In the genomic region with DNA sequence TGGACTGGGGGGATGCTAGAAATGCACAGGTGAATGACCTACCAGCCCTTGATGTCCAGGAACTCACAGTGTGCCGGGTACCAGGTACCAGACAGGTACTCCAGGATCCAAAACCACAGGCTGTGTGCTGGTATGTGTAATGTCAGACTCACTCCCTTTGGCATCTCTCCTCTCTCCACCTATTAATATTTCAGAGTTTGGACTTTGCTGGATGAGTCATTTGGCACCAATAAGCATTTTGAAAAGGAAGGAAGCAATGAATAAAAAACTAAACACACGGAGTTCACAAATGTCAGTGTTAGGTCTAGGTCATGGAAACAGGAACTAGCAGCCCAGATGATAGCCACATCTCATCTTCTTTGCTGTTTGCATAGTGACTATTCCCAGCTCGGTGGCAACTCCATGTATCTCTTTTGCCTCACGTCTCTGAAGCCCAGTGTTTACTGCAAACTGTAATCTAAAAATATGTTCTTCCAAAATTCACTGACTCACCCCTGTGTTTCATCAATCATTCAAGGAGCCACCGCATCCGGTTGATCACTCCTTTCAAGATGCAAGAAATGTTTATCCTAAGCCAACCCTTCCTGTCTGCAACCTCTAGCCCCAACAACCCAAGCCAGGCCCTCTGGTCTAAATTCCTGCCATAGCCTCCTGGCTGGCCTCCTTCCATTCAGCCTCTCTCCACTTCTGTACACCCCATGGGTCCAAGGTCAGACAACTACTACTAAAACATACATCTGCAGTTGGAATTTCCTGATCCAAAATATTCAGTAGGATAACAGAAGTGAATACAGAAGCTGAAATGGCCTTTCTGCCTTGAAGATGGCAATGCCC, we compare ENCODE assay signal across 8 cellular contexts. TPM values are rescaled to one million over a fixed set of nuclear protein-coding genes. Genes with fewer than 3 reads are reported as not detected.
DNase-seq lines count a peak whose midpoint lies in the region; ATAC-seq and TF ChIP-seq lines count a peak whose summit lies in the region.

No MANE protein-coding gene starts in this region.

- CTCF ChIA-PET in CD8-positive, alpha-beta memory T cell (lab: Charles Lee) = no interaction called here

- H2AK5ac ChIP-seq in H9 (ENCODE audit: insufficient read length, low read length) = no peak overlapping the region

- H2BK120ac ChIP-seq in H9 (ENCODE audit: low read depth, low read length, poor library complexity, severe bottlenecking) = no peak overlapping the region

- no peak overlapping the region for H3K4ac ChIP-seq in H9 (ENCODE audit: low read depth, low read length)

- 58 to 67% methylated on average over 6 of the region's 6 CpGs for WGBS in thyroid gland, 2 donors
- WGBS in H9 (ENCODE audit: extremely low coverage, insufficient read length, low lambda C conversion rate) = no CpG with 5 or more reads among the region's 6 CpGs

- H3K14ac ChIP-seq in H9 (ENCODE audit: insufficient read depth, low read length) = no peak overlapping the region

- H3K4me3 ChIP-seq in CD8-positive, alpha-beta memory T cell (ENCODE audit: low read length) = no peak overlapping the region
- no peak overlapping the region for H3K4me3 ChIP-seq in MG63
- H3K4me3 ChIP-seq in ascending aorta = peak overlapping the region in 1 of 2 donors; percentile 31
- H3K4me3 ChIP-seq in kidney epithelial cell (ENCODE audit: low read depth, low read length) = no peak overlapping the region
- no peak overlapping the region for H3K4me3 ChIP-seq in thyroid gland (replicated peaks in 1 of 3)
- no peak overlapping the region for H3K4me3 ChIP-seq in SJCRH30

- no peak overlapping the region for H3K56ac ChIP-seq in H9 (ENCODE audit: insufficient read length, low read depth, low read length)

- H3K27ac ChIP-seq in CD8-positive, alpha-beta memory T cell (ENCODE audit: low read depth, low read length) = peak overlapping the region; percentile 0
- H3K27ac ChIP-seq in ascending aorta (peak overlapping the region; percentile 91 to 97), thyroid gland (peak overlapping the region in 2 of 3 donors; percentile 25 to 31), SJCRH30 (no peak overlapping the region), H9 (ENCODE audit: insufficient read length, low read depth, low read length) (no peak overlapping the region)

- no peaks in the 10 kb centered on the region for H3K27me3 ChIP-seq in CD8-positive, alpha-beta memory T cell (ENCODE audit: insufficient read depth, low read length, poor library complexity, severe bottlenecking)
- no peaks in the 10 kb centered on the region for H3K27me3 ChIP-seq in MG63
- no peaks in the 10 kb centered on the region for H3K27me3 ChIP-seq in ascending aorta
- no peaks in the 10 kb centered on the region for H3K27me3 ChIP-seq in kidney epithelial cell (ENCODE audit: control insufficient read depth, insufficient read depth, low read length)
- H3K27me3 ChIP-seq in thyroid gland = no peaks in the 10 kb centered on the region
- no peaks in the 10 kb centered on the region for H3K27me3 ChIP-seq in SJCRH30
- no peaks in the 10 kb centered on the region for H3K27me3 ChIP-seq in H9 (ENCODE audit: insufficient read depth, low read length)

- H4K20me1 ChIP-seq in H9 (ENCODE audit: control insufficient read depth, insufficient read depth, insufficient read length) = no peaks in the 10 kb centered on the region

- POLR2A ChIA-PET in CD8-positive, alpha-beta memory T cell (lab: Charles Lee) = no interaction called here

- intact Hi-C loops in ascending aorta (cut with DNase I) (loop anchor here (1.0 to 2.0 kb wide), 2 partner anchors 18 to 44 kb away; no protein-coding TSS in a partner anchor), thyroid gland (cut with DNase I) (no loop called here)

- H4K5ac ChIP-seq in H9 (ENCODE audit: insufficient read length, low read depth, low read length) = no peak overlapping the region

- no peak overlapping the region for H3K4me2 ChIP-seq in H9 (ENCODE audit: insufficient read depth, insufficient read length, low read length)

- H3K23ac ChIP-seq in H9 (ENCODE audit: insufficient read length, low read depth, low read length) = no peak overlapping the region

- peaks cover 45% of the 10 kb centered on the region; the same call in 1 of the 2 replicates for H3K79me2 ChIP-seq in H9 (ENCODE audit: insufficient read depth, low read length)

- peaks cover 5% of the 10 kb centered on the region for H3K79me1 ChIP-seq in H9 (ENCODE audit: insufficient read depth, low read depth, low read length, poor library complexity, severe bottlenecking)

- H3K27me3 Mint-ChIP-seq in CD8-positive, alpha-beta memory T cell = peaks cover 14 to 32% of the 10 kb centered on the region in 2 donors
- H3K27me3 Mint-ChIP-seq in H9 (ENCODE audit: low read depth) = no peaks in the 10 kb centered on the region

- DNase-seq in CD8-positive, alpha-beta memory T cell = no peak
- DNase-seq in MG63 (peak; percentile 96), ascending aorta (ENCODE audit: low spot score in 2 of 2) (peak in 1 of 2 donors; percentile 89), kidney epithelial cell (ENCODE audit: low read depth) (peak; percentile 67), thyroid gland (no peak), SJCRH30 (no peak), H9 (no peak)

- peaks cover 5 to 9% (median 8%) of the 10 kb centered on the region in 3 donors for H3K4me1 Mint-ChIP-seq in CD8-positive, alpha-beta memory T cell
- peaks cover 62 to 66% of the 10 kb centered on the region in 2 experiments for H3K4me1 Mint-ChIP-seq in H9

- H3K18ac ChIP-seq in H9 (ENCODE audit: insufficient read length, low read depth, low read length) = no peak overlapping the region

- H3K9me3 Mint-ChIP-seq in CD8-positive, alpha-beta memory T cell = no peaks in the 10 kb centered on the region
- no peaks in the 10 kb centered on the region; a peak in 1 of 5 replicates for H3K9me3 Mint-ChIP-seq in H9

- no peak for TF ChIP-seq POLR2A in thyroid gland (IDR thresholded peaks at IDR 0.05)

- no peak overlapping the region for H2BK20ac ChIP-seq in H9 (ENCODE audit: low read depth, low read length, poor library complexity, severe bottlenecking)

- no peak overlapping the region for H4K8ac ChIP-seq in H9 (replicated peaks; ENCODE audit: insufficient read length, low read depth, low read length)

- no peaks in the 10 kb centered on the region for H3K36me3 Mint-ChIP-seq in CD8-positive, alpha-beta memory T cell
- peaks cover under 1 to 13% (median 4%) of the 10 kb centered on the region in 3 experiments; a peak in 5 of 7 replicates for H3K36me3 Mint-ChIP-seq in H9 (ENCODE audit: insufficient read depth in 1 of 3, low read depth in 3 of 3)

- H3K4me1 ChIP-seq in CD8-positive, alpha-beta memory T cell (ENCODE audit: insufficient read depth, low read length) = no peaks in the 10 kb centered on the region
- peaks cover 27 to 57% of the 10 kb centered on the region in 2 donors for H3K4me1 ChIP-seq in ascending aorta
- H3K4me1 ChIP-seq in thyroid gland = peaks cover 23 to 25% of the 10 kb centered on the region in 2 donors
- H3K4me1 ChIP-seq in SJCRH30 = peaks cover 9% of the 10 kb centered on the region; the same call in 1 of the 2 replicates
- peaks cover 11% of the 10 kb centered on the region; the same call in 1 of the 2 replicates for H3K4me1 ChIP-seq in H9 (ENCODE audit: insufficient read depth, low read length)

- no peaks in the 10 kb centered on the region for H3K9me3 ChIP-seq in CD8-positive, alpha-beta memory T cell (ENCODE audit: low read length)
- no peaks in the 10 kb centered on the region for H3K9me3 ChIP-seq in MG63
- no peaks in the 10 kb centered on the region for H3K9me3 ChIP-seq in ascending aorta
- no peaks in the 10 kb centered on the region for H3K9me3 ChIP-seq in thyroid gland
- H3K9me3 ChIP-seq in SJCRH30 (replicated peaks) = no peaks in the 10 kb centered on the region
- H3K9me3 ChIP-seq in H9 (ENCODE audit: control insufficient read depth, low read depth, low read length) = no peaks in the 10 kb centered on the region

- H3K4me3 Mint-ChIP-seq in CD8-positive, alpha-beta memory T cell = no peak overlapping the region
- H3K4me3 Mint-ChIP-seq in H9 = no peak overlapping the region

- no peak overlapping the region for H2BK15ac ChIP-seq in H9 (ENCODE audit: low read depth, low read length)

- no peak overlapping the region for H3K27ac Mint-ChIP-seq in CD8-positive, alpha-beta memory T cell
- peak overlapping the region in 1 of 3 experiments; percentile 24; a peak in 1 of 7 replicates for H3K27ac Mint-ChIP-seq in H9

- H2AFZ ChIP-seq in H9 (ENCODE audit: low read length) = no peak overlapping the region

- no peak overlapping the region for H2BK12ac ChIP-seq in H9 (ENCODE audit: insufficient read length, low read depth, low read length)

- no peak overlapping the region for H2BK5ac ChIP-seq in H9 (ENCODE audit: insufficient read length, low read length)

- TF ChIP-seq CTCF in ascending aorta (IDR thresholded peaks at IDR 0.05) (no peak), kidney epithelial cell (IDR thresholded peaks at IDR 0.05; ENCODE audit: insufficient read depth, low read length, poor library complexity, severe bottlenecking) (no peak), thyroid gland (IDR thresholded peaks at IDR 0.05) (no peak), H9 (conservative IDR thresholded peaks at IDR 0.05) (no peak)

- H3T11ph ChIP-seq in H9 (ENCODE audit: low read length) = no peak overlapping the region

- H3K23me2 ChIP-seq in H9 (ENCODE audit: insufficient read length, low read depth, low read length, poor library complexity, severe bottlenecking) = no peaks in the 10 kb centered on the region

- no peak overlapping the region for H3K9ac ChIP-seq in H9 (ENCODE audit: extremely low read depth, insufficient read length, low read length)

- H3K36me3 ChIP-seq in CD8-positive, alpha-beta memory T cell (ENCODE audit: insufficient read depth, low read length) = no peaks in the 10 kb centered on the region
- H3K36me3 ChIP-seq in MG63 = no peaks in the 10 kb centered on the region
- no peaks in the 10 kb centered on the region for H3K36me3 ChIP-seq in ascending aorta
- no peaks in the 10 kb centered on the region for H3K36me3 ChIP-seq in kidney epithelial cell (ENCODE audit: control insufficient read depth, insufficient read depth, low read length)
- no peaks in the 10 kb centered on the region for H3K36me3 ChIP-seq in thyroid gland
- H3K36me3 ChIP-seq in SJCRH30 = peaks cover 3% of the 10 kb centered on the region; the same call in 1 of the 2 replicates

- ATAC-seq in GM18519 (IDR thresholded peaks at IDR 0.05; ENCODE audit: low FRiP score, unreplicated experiment) = no peak

- H4K91ac ChIP-seq in H9 (ENCODE audit: insufficient read length, low read depth, low read length) = no peak overlapping the region

RNA-seq across cellular contexts. Expression of a gene that starts 8.4 kb away (rescaled TPM):
- total RNA-seq in CD8-positive, alpha-beta memory T cell = 1 to 10 TPM; 2.0 to 3.3 TPM
- polyA plus RNA-seq in CD8-positive, alpha-beta memory T cell = 0.62 TPM
- total RNA-seq in MG63 (2014; rRNA removed; shearing (Covaris generic); ENCODE audit: low replicate concordance) = 115 and 121 TPM in 2 replicates
- total RNA-seq in ascending aorta (595 TPM), kidney epithelial cell (75.2 and 86.0 TPM in 2 replicates), thyroid gland (100 to 1,000 TPM in 3 of 4 donors, 10 to 100 TPM in 1; 79.2 to 122 (median 110) TPM), H9 (2021) (146 and 148 TPM in 2 replicates)
- 85.3 and 105 TPM in 2 replicates for total RNA-seq in SJCRH30 (2014; rRNA removed; shearing (Covaris generic))

RNA-seq across cellular contexts. Expression of a gene that starts 55.8 kb away (rescaled TPM):
- total RNA-seq in CD8-positive, alpha-beta memory T cell = not detected
- not detected for polyA plus RNA-seq in CD8-positive, alpha-beta memory T cell
- total RNA-seq in MG63 (2014; rRNA removed; shearing (Covaris generic); ENCODE audit: low replicate concordance) = not detected in 2 replicates
- total RNA-seq in ascending aorta = not detected
- not detected in 2 replicates for total RNA-seq in kidney epithelial cell
- not detected for total RNA-seq in thyroid gland
- not detected in 2 replicates for total RNA-seq in SJCRH30 (2014; rRNA removed; shearing (Covaris generic))
- not detected in 2 replicates for total RNA-seq in H9 (2021)

Comparison
In these comparisons a context has a peak if more than half of its experiments do, and no peak if none do; other contexts are left out.
1. DNase-seq: peak in MG63 (single experiment) and kidney epithelial cell (single experiment); none in CD8-positive, alpha-beta memory T cell (0 of 5), thyroid gland (0 of 2), SJCRH30 (0 of 2) and H9 (single experiment).
2. H3K27ac ChIP-seq: peak in CD8-positive, alpha-beta memory T cell (single experiment), ascending aorta (2 of 2) and thyroid gland (2 of 3); none in SJCRH30 (single experiment) and H9 (single experiment).
3. RNA of a gene that starts 8.4 kb away (total RNA-seq): 595 TPM in ascending aorta (single experiment), 146 to 148 TPM in H9, 115 to 121 TPM in MG63, 79.2 to 122 TPM in thyroid gland, 75.2 to 86.0 TPM in kidney epithelial cell and 85.3 to 105 TPM in SJCRH30; 2.0 to 3.3 TPM in CD8-positive, alpha-beta memory T cell; every median in the first group is over 10 times any median in the second.